Comparison of ENCODE assay signal across 1 cellular context in the genomic region with DNA sequence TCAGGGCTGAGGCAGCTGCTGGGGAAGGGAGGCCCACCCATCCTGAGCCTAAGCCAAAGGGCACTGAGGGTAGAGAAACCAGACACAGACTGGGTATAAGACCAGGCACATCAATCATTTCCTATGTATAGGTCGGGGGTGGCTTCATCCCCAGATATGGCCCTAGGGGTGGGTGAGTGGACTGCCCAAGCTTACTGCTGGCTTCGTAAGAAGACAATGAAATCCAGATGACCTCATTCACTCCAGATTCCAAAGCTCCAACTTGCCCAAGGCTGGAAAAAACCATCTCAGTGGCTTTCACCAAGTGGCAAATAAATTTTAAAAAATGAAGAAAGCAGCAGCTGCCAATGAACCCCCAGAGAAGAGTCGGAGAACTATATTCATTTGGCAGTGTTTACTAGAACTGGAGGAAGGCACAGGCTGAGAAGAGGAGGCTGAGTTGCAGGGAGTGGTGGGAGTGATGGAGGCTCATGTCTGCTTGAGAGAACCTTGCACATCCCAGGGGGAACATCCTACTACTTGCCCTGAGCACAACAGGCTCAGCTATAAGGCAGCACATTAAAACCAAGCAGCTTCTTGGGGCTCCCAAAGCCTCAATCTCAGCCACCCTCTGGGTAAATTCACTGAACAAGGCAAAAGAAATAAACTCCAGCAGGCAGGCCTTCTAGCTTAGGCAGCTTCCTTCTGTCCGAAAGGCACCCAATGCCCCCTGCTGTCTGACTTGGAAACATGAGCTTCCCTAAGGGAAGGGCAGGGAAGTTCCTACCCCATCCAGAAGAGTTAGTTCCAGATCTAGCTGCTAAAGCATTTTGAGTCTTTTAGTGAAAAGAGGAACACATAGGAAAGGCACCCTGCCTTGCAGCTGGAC.
A peak's percentile ranks its signal among the peaks of the same experiment; 100 is the strongest.
TF ChIP-seq lines count a peak whose summit lies in the region.

No MANE protein-coding gene starts in this region.

TF ChIP-seq in K562, 482 proteins besides CTCF, POLR2A, EP300 and RAD21:
- 0 out of 2 replicates have a peak, but pooled peaks have one; percentile 19 for TF ChIP-seq SMC3 (conservative IDR thresholded peaks at IDR 0.05; ENCODE audit: insufficient read depth, low read depth, low read length)
- TF ChIP-seq ZNF444 (CRISPR knock-in tag; IDR thresholded peaks at IDR 0.05) = no peak
- no peak for TF ChIP-seq KLF13 (tag; IDR thresholded peaks at IDR 0.05; ENCODE audit: borderline replicate concordance, low read depth)
